In genomic region chr2:186559848-186560247, GRCh38 we compare ENCODE assay signal across 13 cellular contexts. TPM values are rescaled to one million over a fixed set of nuclear protein-coding genes. Genes with fewer than 3 reads are reported as not detected.
A peak's percentile ranks its signal among the peaks of the same experiment; 100 is the strongest.
DNase-seq lines count a peak whose midpoint lies in the region; ATAC-seq and TF ChIP-seq lines count a peak whose summit lies in the region.
"Had no signal": no experiment of that assay in that cellular context is flagged by ENCODE, and none has a peak within 500 bp of the region (broad histone marks: within the 10 kb centered on the region; RNA-seq: fewer than 3 reads in every experiment).

No MANE protein-coding gene starts in this region.

- DNase-seq in Panc1 (ENCODE audit: low read depth, low spot score) (no peak), NCI-H226 (no peak), T-cell (no peak), left lung (no peak)
- DNase-seq: activated gamma-delta T cell treated with Interleukin-2 at 50 U/mL for 16 hours; DND-41; kidney glomerular epithelial cell; stimulated activated CD4-positive, alpha-beta T cell treated with anti-CD3 and anti-CD28 coated beads, Interleukin-4, amount 100 ng/mL, for 4 hours; stomach had no signal

- no peak overlapping the region for H3K4me3 ChIP-seq in Panc1 (ENCODE audit: low read depth in 2 of 2, low read length in 2 of 2)
- no peak overlapping the region for H3K4me3 ChIP-seq in left lung
- H3K4me3 ChIP-seq: stomach had no signal

- no peaks in the 10 kb centered on the region for H3K4me1 Mint-ChIP-seq in T-cell

- ATAC-seq in GM18858 (IDR thresholded peaks at IDR 0.05; ENCODE audit: unreplicated experiment) = peak; percentile 88
- ATAC-seq in GM21447 (IDR thresholded peaks at IDR 0.05; ENCODE audit: unreplicated experiment) = peak; percentile 86
- ATAC-seq in HG03025 (IDR thresholded peaks at IDR 0.05; ENCODE audit: low FRiP score, unreplicated experiment) = peak; percentile 81
- ATAC-seq in Panc1 = no peak
- no peak for ATAC-seq in GM21786 (IDR thresholded peaks at IDR 0.05; ENCODE audit: unreplicated experiment)
- ATAC-seq in T-cell (replicated peaks in 1 of 4) = no peak
- ATAC-seq in left lung = no peak

- in situ Hi-C loops in Panc1 (cut with HindIII; ENCODE audit: low pct_unique_long_range_greater_than_20kb, low sequenced_read_pairs) = no loop called here

- H3K4me1 ChIP-seq in Panc1 (ENCODE audit: control insufficient read depth, insufficient read depth, low read length) (peaks cover 8% of the 10 kb centered on the region), left lung (no peaks in the 10 kb centered on the region)

- H3K27me3 ChIP-seq in Panc1 (ENCODE audit: control insufficient read depth, insufficient read depth, low read length) (no peaks in the 10 kb centered on the region), left lung (no peaks in the 10 kb centered on the region)
- H3K27me3 ChIP-seq: stomach had no signal

- CTCF ChIA-PET in Panc1 (lab: Charles Lee) (no interaction called here), T-cell (lab: Charles Lee) (no interaction called here)

- POLR2A ChIA-PET in Panc1 (lab: Charles Lee) (no interaction called here), T-cell (lab: Charles Lee) (no interaction called here)

- peaks cover 10 to 14% of the 10 kb centered on the region in 2 donors for H3K27me3 Mint-ChIP-seq in T-cell

- no peaks in the 10 kb centered on the region for H3K36me3 ChIP-seq in Panc1 (ENCODE audit: control insufficient read depth, insufficient read depth, low read length)
- no peaks in the 10 kb centered on the region for H3K36me3 ChIP-seq in left lung
- H3K36me3 ChIP-seq: stomach had no signal

- H3K27ac Mint-ChIP-seq in T-cell = no peak overlapping the region

- TF ChIP-seq CTCF in Panc1 (IDR thresholded peaks at IDR 0.05) = no peak
- TF ChIP-seq CTCF in left lung (IDR thresholded peaks at IDR 0.05) = no peak

- intact Hi-C loops in Panc1 (cut with micrococcal nuclease; ENCODE audit: unreplicated experiment) = no loop called here
- intact Hi-C loops in left lung (cut with DNase I) = loop anchor here in 1 of 2 donors (10.0 kb wide), 1 partner anchor 675 kb away; no protein-coding TSS in a partner anchor

- H3K9me3 Mint-ChIP-seq in T-cell = peaks cover 0 to 5% (median 3%) of the 10 kb centered on the region in 3 donors

- BruUV-seq in Panc1 (replicated peaks; lab: Mats Ljungman, UMichigan) = no TSS peak

- no peaks in the 10 kb centered on the region for H3K36me3 Mint-ChIP-seq in T-cell

- no peak overlapping the region for H3K4me3 Mint-ChIP-seq in T-cell

- H3K27ac ChIP-seq in Panc1 (ENCODE audit: low read length) (peak overlapping the region; percentile 5; the same call in 1 of the 2 replicates), left lung (no peak overlapping the region)
- H3K27ac ChIP-seq: stomach had no signal

- H3K9me3 ChIP-seq in Panc1 (ENCODE audit: control insufficient read depth, insufficient read depth, low read depth, low read length) = no peaks in the 10 kb centered on the region; the same call in 1 of the 2 replicates
- H3K9me3 ChIP-seq in left lung = no peaks in the 10 kb centered on the region
- H3K9me3 ChIP-seq: stomach had no signal

RNA-seq across cellular contexts. Expression of gene ITGAV, which starts 30.0 kb away (rescaled TPM):
- 218 TPM for total RNA-seq in Panc1 (2021; ENCODE audit: unreplicated experiment)
- polyA plus RNA-seq in Panc1 (2012; ENCODE audit: insufficient read length) = 140 TPM
- total RNA-seq in T-cell = 1 to 10 TPM; 5.8 to 9.5 (median 5.9) TPM
- total RNA-seq in left lung = 100 to 1,000 TPM in 1 of 2 donors, 10 to 100 TPM in 1; 90.0 to 175 TPM

Comparison
In these comparisons a context has a peak if more than half of its experiments do, and no peak if none do; other contexts are left out.
1. ATAC-seq: peak in GM18858 (single experiment), GM21447 (single experiment) and HG03025 (single experiment); none in Panc1 (single experiment), GM21786 (single experiment), T-cell (0 of 4) and left lung (single experiment).
2. RNA of gene ITGAV, which starts 30.0 kb away (total RNA-seq): 218 TPM in Panc1 (single experiment) and 90.0 to 175 TPM in left lung; 5.8 to 9.5 TPM in T-cell; every median in the first group is over 4 times any median in the second.